In genomic region chr2:86283461-86284030, GRCh38 we compare ENCODE assay signal across 24 cellular contexts. TPM values are rescaled to one million over a fixed set of nuclear protein-coding genes. Genes with fewer than 3 reads are reported as not detected.
DNase-seq lines count a peak whose midpoint lies in the region; ATAC-seq, FAIRE-seq and TF ChIP-seq lines count a peak whose summit lies in the region.
"Had no signal": no experiment of that assay in that cellular context is flagged by ENCODE, and none has a peak within 500 bp of the region (broad histone marks: within the 10 kb centered on the region; RNA-seq: fewer than 3 reads in every experiment).

No MANE protein-coding gene starts in this region.

- CTCF ChIA-PET in HepG2 (lab: Yijun Ruan, JAX; ENCODE audit: low intra/inter-chr PET ratio, low total read pairs), result no interaction called here

- H3K27me3 ChIP-seq in HepG2 (ENCODE audit: control insufficient read depth in 1 of 2, insufficient read depth in 2 of 2, low read length in 2 of 2) (peaks cover 8 to 46% of the 10 kb centered on the region in 2 experiments; a peak in 4 of 5 replicates), right lobe of liver (no peaks in the 10 kb centered on the region), gastroesophageal sphincter (no peaks in the 10 kb centered on the region), parathyroid adenoma (ENCODE audit: control insufficient read depth, insufficient read depth, low read length) (no peaks in the 10 kb centered on the region)
- H3K27me3 ChIP-seq: cardiac muscle cell, ovary had no signal

- WGBS in HepG2 (ENCODE audit: low lambda C conversion rate), result 30% methylated on average over 4 of the region's 4 CpGs
- 73% methylated on average over 4 of the region's 4 CpGs for WGBS in right lobe of liver (ENCODE audit: insufficient coverage, low coverage, low lambda C conversion rate, missing lambda C conversion rate)
- 28 to 29% methylated on average over 1 to 3 of the region's 4 CpGs for whole genome bisulfite sequencing in gastroesophageal sphincter (ENCODE audit: low coverage in 1 of 2), 2 donors

- H3K79me2 ChIP-seq in HepG2 (ENCODE audit: insufficient read depth, low read length) (no peaks in the 10 kb centered on the region), parathyroid adenoma (no peaks in the 10 kb centered on the region)

- H3K27ac ChIP-seq in HepG2 (ENCODE audit: extremely low read length, insufficient read depth, low read length) (no peak overlapping the region), right lobe of liver (no peak overlapping the region), gastroesophageal sphincter (peak overlapping the region; percentile 4 to 88 (median 80)), parathyroid adenoma (peak overlapping the region; percentile 85)
- H3K27ac ChIP-seq: cardiac muscle cell, ovary had no signal

- no peaks in the 10 kb centered on the region for H3K36me3 ChIP-seq in HepG2 (replicated peaks in 1 of 2; ENCODE audit: control insufficient read depth in 1 of 2, insufficient read depth in 2 of 2, low read length in 2 of 2)
- no peaks in the 10 kb centered on the region for H3K36me3 ChIP-seq in right lobe of liver
- no peaks in the 10 kb centered on the region for H3K36me3 ChIP-seq in gastroesophageal sphincter
- no peaks in the 10 kb centered on the region for H3K36me3 ChIP-seq in parathyroid adenoma (ENCODE audit: control insufficient read depth, insufficient read depth, low read length)
- H3K36me3 ChIP-seq: cardiac muscle cell, ovary had no signal

- intact Hi-C loops in HepG2 (cut with micrococcal nuclease; ENCODE audit: unreplicated experiment) (no loop called here), right lobe of liver (cut with DNase I) (no loop called here)

- in situ Hi-C loops in HepG2 (cut with HindIII; ENCODE audit: extremely low pct_ligation_motif_present, low pct_unique_long_range_greater_than_20kb), result no loop called here

- TF ChIP-seq CTCF in HepG2 (CRISPR knock-in tag; IDR thresholded peaks at IDR 0.05), result no peak
- no peak for TF ChIP-seq CTCF in right lobe of liver (IDR thresholded peaks at IDR 0.05)
- TF ChIP-seq CTCF in gastroesophageal sphincter (IDR thresholded peaks at IDR 0.05), result no peak
- no peak for TF ChIP-seq CTCF in parathyroid adenoma (IDR thresholded peaks at IDR 0.05)

- no peak for TF ChIP-seq POLR2A in HepG2 (IDR thresholded peaks at IDR 0.05; ENCODE audit: insufficient read depth in 1 of 2, low read depth in 2 of 2, low read length in 2 of 2)
- TF ChIP-seq POLR2A in right lobe of liver (IDR thresholded peaks at IDR 0.05), result no peak
- TF ChIP-seq POLR2A in gastroesophageal sphincter (IDR thresholded peaks at IDR 0.05), result no peak

- H3K4me2 ChIP-seq in HepG2 (ENCODE audit: low read depth, low read length), result no peak overlapping the region
- H3K4me2 ChIP-seq in parathyroid adenoma (ENCODE audit: low read length), result peak overlapping the region; percentile 40

- H3K4me3 ChIP-seq in HepG2 (replicated peaks in 1 of 3; ENCODE audit: insufficient read depth in 1 of 3, low read depth in 2 of 3, low read length in 3 of 3) (no peak overlapping the region), right lobe of liver (no peak overlapping the region), gastroesophageal sphincter (no peak overlapping the region), parathyroid adenoma (ENCODE audit: low read depth, low read length) (peak overlapping the region; percentile 22)
- H3K4me3 ChIP-seq: cardiac muscle cell, ovary had no signal

- H3K4me1 ChIP-seq in HepG2 (ENCODE audit: insufficient read depth, low read length) (no peaks in the 10 kb centered on the region; the same call in 1 of the 2 replicates), right lobe of liver (no peaks in the 10 kb centered on the region), gastroesophageal sphincter (peaks cover 10 to 77% (median 31%) of the 10 kb centered on the region in 3 donors), parathyroid adenoma (peaks cover 39% of the 10 kb centered on the region)

- POLR2A ChIA-PET in HepG2 (lab: Yijun Ruan, JAX), result interaction anchor here (0.8 kb wide), 1 partner anchor 83 kb away, joined by 3 read pairs; no protein-coding TSS in a partner anchor

- no peak overlapping the region for H2AFZ ChIP-seq in HepG2 (ENCODE audit: low read length)
- peak overlapping the region; percentile 94 for H2AFZ ChIP-seq in parathyroid adenoma

- FAIRE-seq in HepG2 (lab: Jason Lieb, UNC), result no peak
- FAIRE-seq: GM19239, H54 had no signal

- no peaks in the 10 kb centered on the region for H4K20me1 ChIP-seq in HepG2 (ENCODE audit: insufficient read depth, low read length)

- H3K9me3 ChIP-seq in HepG2 (ENCODE audit: low read length) (no peaks in the 10 kb centered on the region), right lobe of liver (no peaks in the 10 kb centered on the region), gastroesophageal sphincter (no peaks in the 10 kb centered on the region), parathyroid adenoma (ENCODE audit: control insufficient read depth, low read length) (no peaks in the 10 kb centered on the region)
- H3K9me3 ChIP-seq: ovary had no signal

- no peak for TF ChIP-seq EP300 in HepG2 (IDR thresholded peaks at IDR 0.05; ENCODE audit: low read depth in 2 of 2, low read length in 2 of 2)
- TF ChIP-seq EP300 in HepG2 (CRISPR knock-in tag; IDR thresholded peaks at IDR 0.05; ENCODE audit: borderline replicate concordance), result no peak
- TF ChIP-seq EP300 in gastroesophageal sphincter (IDR thresholded peaks at IDR 0.05), result no peak

- TF ChIP-seq RAD21 in HepG2 (CRISPR knock-in tag; IDR thresholded peaks at IDR 0.05), result no peak

- H3K9ac ChIP-seq in HepG2 (ENCODE audit: insufficient read depth, low read depth, low read length) (no peak overlapping the region), parathyroid adenoma (no peak overlapping the region)

- DNase-seq in HepG2 (ENCODE audit: low spot score) (no peak), right lobe of liver (no peak), NCI-H510A (lab: John Stamatoyannopoulos, UW) (no peak), RKO (ENCODE audit: low spot score) (no peak)
- no peak for DNase-seq in effector CD8-positive, alpha-beta T cell (lab: John Stamatoyannopoulos, UW)
- DNase-seq: activated CD4-positive, alpha-beta T cell treated with anti-CD3 and anti-CD28 coated beads, Interleukin-2, amount 10 ng/mL, durations not matched to agents 7 days and 5 days; activated naive CD4-positive, alpha-beta T cell treated with anti-CD3 and anti-CD28 coated beads, Interleukin-2, amount 50 U/mL, for 16 hours; CD4-positive, alpha-beta T cell; EL; hippocampal formation; KG1; NCI-H1048; NCI-H2107; NCI-H748 treated with DMSO at 0.1 percent for 48 hours; ovary; stimulated activated CD4-positive, alpha-beta T cell treated with anti-CD3 and anti-CD28 coated beads, Interleukin-15, amount 100 ng/mL, for 24 hours; stimulated activated naive CD4-positive, alpha-beta T cell treated with Interleukin-2 at 50 U/mL for 16 hours had no signal

- peak; percentile 51 for ATAC-seq in HepG2
- no peak for ATAC-seq in right lobe of liver
- no peak for ATAC-seq in gastroesophageal sphincter
- ATAC-seq in GM18502 (IDR thresholded peaks at IDR 0.05; ENCODE audit: poor library complexity, unreplicated experiment), result no peak
- ATAC-seq: Panc1 had no signal

- BruUV-seq in HepG2 (replicated peaks; lab: Mats Ljungman, UMichigan), result no TSS peak

TF ChIP-seq in HepG2, 621 proteins besides CTCF, POLR2A, EP300 and RAD21:
- TF ChIP-seq ZNF232 (CRISPR knock-in tag; IDR thresholded peaks at IDR 0.05; ENCODE audit: borderline replicate concordance), result no peak
- TF ChIP-seq ZNF629 (CRISPR knock-in tag; conservative IDR thresholded peaks at IDR 0.05), result no peak
- TF ChIP-seq RFX1 (IDR thresholded peaks at IDR 0.05), result 0 out of 2 replicates have a peak, but pooled peaks have one; percentile 7
TF ChIP-seq in HepG2: peak in this region for 1.

RNA-seq across cellular contexts. Expression of gene REEP1, which starts 53.9 kb away (rescaled TPM):
- 0.14 and 0.27 TPM in 2 replicates for total RNA-seq in HepG2 (2016; rRNA removed; fragmentation: Illumina TruSeq; extraction: Trizol)
- total RNA-seq in HepG2 (2016; cell fraction: cytosol; rRNA removed; fragmentation: Illumina TruSeq; extraction: Trizol; ENCODE audit: low read depth), result not detected in 2 replicates
- total RNA-seq in HepG2 (2016; cell fraction: insoluble cytoplasmic fraction; rRNA removed; fragmentation: Illumina TruSeq; extraction: Trizol), result 0.17 and 0.25 TPM in 2 replicates
- total RNA-seq in HepG2 (2016; cell fraction: membrane; rRNA removed; fragmentation: Illumina TruSeq; extraction: Trizol), result 0.10 and 0.19 TPM in 2 replicates
- total RNA-seq in HepG2 (2016; cell fraction: nucleus; rRNA removed; fragmentation: Illumina TruSeq; extraction: Trizol), result not detected in 2 replicates
- 0.05 TPM in 1 of 2 replicates, not detected in the other for polyA plus RNA-seq in HepG2 (2011; rRNA removed)
- polyA plus RNA-seq in HepG2 (2011; cell fraction: cytosol; rRNA removed), result 0.03 and 0.04 TPM in 2 replicates
- not detected in 2 replicates for polyA plus RNA-seq in HepG2 (2011; cell fraction: nucleus; rRNA removed)
- polyA plus RNA-seq in HepG2 (2012), result not detected in 2 replicates
- polyA plus RNA-seq in HepG2 (2016; cell fraction: cytosol; fragmentation: Illumina TruSeq; extraction: Trizol; ENCODE audit: low read depth), result 0.25 and 0.38 TPM in 2 replicates
- 0.13 TPM in 1 of 2 replicates, not detected in the other for polyA plus RNA-seq in HepG2 (2016; cell fraction: insoluble cytoplasmic fraction; fragmentation: Illumina TruSeq; extraction: Trizol; ENCODE audit: low read depth)
- 0.21 and 0.26 TPM in 2 replicates for polyA plus RNA-seq in HepG2 (2016; cell fraction: membrane; fragmentation: Illumina TruSeq; extraction: Trizol; ENCODE audit: low read depth)
- polyA plus RNA-seq in HepG2 (2016; cell fraction: nucleus; fragmentation: Illumina TruSeq; extraction: Trizol; ENCODE audit: insufficient read depth, low read depth), result 0.72 TPM in 1 of 2 replicates, not detected in the other
- 0.06 and 8.1 TPM in 2 replicates for polyA minus RNA-seq in HepG2 (2011; rRNA and poly(A)+ RNA removed; ENCODE audit: low replicate concordance)
- not detected in 2 replicates for polyA minus RNA-seq in HepG2 (2011; cell fraction: cytosol; rRNA and poly(A)+ RNA removed)
- polyA minus RNA-seq in HepG2 (2011; cell fraction: nucleus; rRNA and poly(A)+ RNA removed), result 0.87 TPM in 1 of 2 replicates, not detected in the other
- 1 to 10 TPM in 2 of 6 experiments, under 1 TPM in 4; 0.61 to 1.8 (median 0.85) TPM for total RNA-seq in right lobe of liver
- total RNA-seq in gastroesophageal sphincter, result 100 to 1,000 TPM in 1 of 4 donors, 10 to 100 TPM in 3; 22.9 to 107 (median 70.7) TPM
- total RNA-seq: CD4-positive, alpha-beta T cell had no signal

Comparison
In these comparisons a context has a peak if more than half of its experiments do, and no peak if none do; other contexts are left out.
1. H3K27ac ChIP-seq: peak in gastroesophageal sphincter (4 of 4) and parathyroid adenoma (single experiment); none in HepG2 (single experiment) and right lobe of liver (0 of 3).
2. RNA of gene REEP1, which starts 53.9 kb away (total RNA-seq): 22.9 to 107 TPM in gastroesophageal sphincter; 0.61 to 1.8 TPM in right lobe of liver and 0.10 to 0.27 TPM in HepG2; every median in the first group is over 4 times any median in the second.